ENCODE assay signal across 19 cellular contexts in the genomic region with DNA sequence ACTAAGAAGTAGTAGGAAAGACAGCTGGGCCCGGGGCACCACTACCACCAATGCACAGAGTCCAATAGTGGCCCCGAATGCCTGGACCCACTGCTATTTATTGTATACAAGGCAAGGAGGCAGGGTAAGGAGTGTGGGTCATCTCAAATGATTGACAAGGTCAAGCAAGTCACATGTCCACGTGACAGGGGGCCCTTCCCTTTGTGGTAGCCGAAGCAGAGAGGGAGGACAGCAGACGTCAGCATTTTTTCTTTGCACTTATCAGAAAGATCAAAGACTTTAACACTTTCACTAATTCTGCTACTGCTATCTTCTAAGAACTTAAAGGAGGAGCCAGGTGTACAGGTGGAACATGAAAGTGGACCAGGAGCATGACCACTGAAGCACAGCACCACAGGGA.
"Had no signal": no experiment of that assay in that cellular context is flagged by ENCODE, and none has a peak within 500 bp of the region (broad histone marks: within the 10 kb centered on the region; RNA-seq: fewer than 3 reads in every experiment).

No MANE protein-coding gene starts in this region.

- H3K9me3 Mint-ChIP-seq: dendritic cell treated with granulocyte-macrophage colony-stimulating factor and Interleukin-4, amounts not matched to agents 40 ng/mL and 50 ng/mL, for 4 days; effector memory CD8-positive, alpha-beta T cell; naive thymus-derived CD8-positive, alpha-beta T cell; stimulated activated memory B cell treated with anti-CD40 and anti-IgM and Interleukin-4, amounts not matched to agents 10 μg/mL and 1 μg/mL and 100 μg/mL, for 72 hours; stimulated activated naive CD8-positive, alpha-beta T cell treated with anti-CD3 and anti-CD28 coated beads, Interleukin-15, Interleukin-2, amounts not matched to agents 100 ng/mL and 50 ng/mL, for 24 hours had no signal

- DNase-seq: effector memory CD8-positive, alpha-beta T cell; esophagus squamous epithelium; foreskin fibroblast; glutamatergic neuron; islet precursor cell; mucosa of descending colon; naive thymus-derived CD8-positive, alpha-beta T cell; ovary; right lobe of liver; stimulated activated CD4-positive, alpha-beta T cell treated with anti-CD3 and anti-CD28 coated beads, Interleukin-4, amount 100 ng/mL, for 1 hour; stimulated activated CD8-positive, alpha-beta memory T cell treated with anti-CD3 and anti-CD28 coated beads, Interleukin-4, amount 100 ng/mL, for 48 hours had no signal

- H3K9me3 ChIP-seq: esophagus squamous epithelium, gastroesophageal sphincter, mucosa of descending colon, ovary, prostate gland, right lobe of liver, tibial nerve had no signal

- H3K27me3 ChIP-seq: esophagus squamous epithelium, gastroesophageal sphincter, ovary, right lobe of liver, tibial nerve had no signal

- H3K4me3 ChIP-seq: esophagus squamous epithelium, gastroesophageal sphincter, mucosa of descending colon, ovary, prostate gland, right lobe of liver, tibial nerve had no signal

- H3K4me1 ChIP-seq: prostate gland had no signal

- ATAC-seq: effector memory CD8-positive, alpha-beta T cell; gastroesophageal sphincter; left lobe of liver; mucosa of descending colon; naive thymus-derived CD8-positive, alpha-beta T cell; right lobe of liver; stimulated activated memory B cell treated with anti-CD40 and anti-IgM and Interleukin-4, amounts not matched to agents 10 μg/mL and 1 μg/mL and 100 μg/mL, for 72 hours had no signal

- H3K27ac Mint-ChIP-seq: dendritic cell treated with granulocyte-macrophage colony-stimulating factor and Interleukin-4, amounts not matched to agents 40 ng/mL and 50 ng/mL, for 4 days; stimulated activated memory B cell treated with anti-CD40 and anti-IgM and Interleukin-4, amounts not matched to agents 10 μg/mL and 1 μg/mL and 100 μg/mL, for 72 hours; stimulated activated naive CD8-positive, alpha-beta T cell treated with anti-CD3 and anti-CD28 coated beads, Interleukin-15, Interleukin-2, amounts not matched to agents 100 ng/mL and 50 ng/mL, for 24 hours had no signal

- FAIRE-seq: colon had no signal

- H3K36me3 ChIP-seq: ovary, prostate gland had no signal

- H3K27ac ChIP-seq: esophagus squamous epithelium, gastroesophageal sphincter, ovary, prostate gland, right lobe of liver, tibial nerve had no signal

- H3K4me3 Mint-ChIP-seq: dendritic cell treated with granulocyte-macrophage colony-stimulating factor and Interleukin-4, amounts not matched to agents 40 ng/mL and 50 ng/mL, for 4 days; effector memory CD8-positive, alpha-beta T cell; naive thymus-derived CD8-positive, alpha-beta T cell; stimulated activated memory B cell treated with anti-CD40 and anti-IgM and Interleukin-4, amounts not matched to agents 10 μg/mL and 1 μg/mL and 100 μg/mL, for 72 hours; stimulated activated naive CD8-positive, alpha-beta T cell treated with anti-CD3 and anti-CD28 coated beads, Interleukin-15, Interleukin-2, amounts not matched to agents 100 ng/mL and 50 ng/mL, for 24 hours had no signal

- H3K27me3 Mint-ChIP-seq: dendritic cell treated with granulocyte-macrophage colony-stimulating factor and Interleukin-4, amounts not matched to agents 40 ng/mL and 50 ng/mL, for 4 days; effector memory CD8-positive, alpha-beta T cell; naive thymus-derived CD8-positive, alpha-beta T cell; stimulated activated memory B cell treated with anti-CD40 and anti-IgM and Interleukin-4, amounts not matched to agents 10 μg/mL and 1 μg/mL and 100 μg/mL, for 72 hours; stimulated activated naive CD8-positive, alpha-beta T cell treated with anti-CD3 and anti-CD28 coated beads, Interleukin-15, Interleukin-2, amounts not matched to agents 100 ng/mL and 50 ng/mL, for 24 hours had no signal
